In the genomic region with DNA sequence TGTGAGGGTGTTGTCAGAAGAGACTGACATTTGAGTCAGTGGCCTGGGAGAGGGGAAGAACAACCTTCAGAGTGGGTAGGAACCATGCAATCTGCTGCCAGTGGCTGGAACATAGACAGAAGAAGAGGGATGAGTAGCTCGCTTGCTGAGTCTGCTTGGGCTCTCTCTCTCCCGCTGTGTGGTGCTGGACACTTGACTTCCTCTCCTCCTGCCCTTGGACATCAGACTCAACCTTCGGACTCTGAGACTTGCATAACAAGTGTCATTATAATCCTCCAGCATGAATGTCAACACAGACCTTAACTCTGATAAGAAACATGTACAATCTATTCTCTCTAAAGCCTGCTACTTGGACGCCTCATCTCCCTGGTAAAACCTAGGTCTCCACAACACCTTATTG, we compare ENCODE assay signal across 18 cellular contexts. TPM values are rescaled to one million over a fixed set of nuclear protein-coding genes. Genes with fewer than 3 reads are reported as not detected.
A peak's percentile ranks its signal among the peaks of the same experiment; 100 is the strongest.
DNase-seq lines count a peak whose midpoint lies in the region; ATAC-seq and TF ChIP-seq lines count a peak whose summit lies in the region.
"Had no signal": no experiment of that assay in that cellular context is flagged by ENCODE, and none has a peak within 500 bp of the region (broad histone marks: within the 10 kb centered on the region; RNA-seq: fewer than 3 reads in every experiment).

No MANE protein-coding gene starts in this region.

- POLR2A ChIA-PET in Caco-2 (lab: Charles Lee) = no interaction called here

- H3K36me3 Mint-ChIP-seq in Caco-2 (ENCODE audit: insufficient read depth, unreplicated experiment) = peaks cover 2% of the 10 kb centered on the region
- H3K36me3 Mint-ChIP-seq: CD4-positive, CD25-positive, alpha-beta regulatory T cell; CD8-positive, alpha-beta memory T cell had no signal

- no peaks in the 10 kb centered on the region for H3K9me3 Mint-ChIP-seq in Caco-2 (ENCODE audit: unreplicated experiment)
- H3K9me3 Mint-ChIP-seq: CD8-positive, alpha-beta memory T cell had no signal

- TF ChIP-seq CTCF in Caco-2 (IDR thresholded peaks at IDR 0.05; ENCODE audit: insufficient read depth in 1 of 2, low read depth in 1 of 2, low read length in 1 of 2, severe bottlenecking in 1 of 2, unreplicated experiment in 1 of 2) (peak in 1 of 2 experiments; percentile 9), hepatocyte (IDR thresholded peaks at IDR 0.05; ENCODE audit: poor library complexity) (no peak), liver (IDR thresholded peaks at IDR 0.05; ENCODE audit: low read depth, low read length, missing input control) (no peak)

- TF ChIP-seq RAD21 in liver (IDR thresholded peaks at IDR 0.05) = no peak

- no peaks in the 10 kb centered on the region for H4K20me1 ChIP-seq in hepatocyte (ENCODE audit: insufficient read depth, poor library complexity, severe bottlenecking)
- H4K20me1 ChIP-seq: BLaER1 treated with 17β-estradiol and CSF1 and Interleukin-3, amounts not matched to agents 10 nM and 100 nM had no signal

- no peaks in the 10 kb centered on the region for H3K27me3 ChIP-seq in Caco-2 (replicated peaks; ENCODE audit: control insufficient read depth, insufficient read depth, low read length)
- no peaks in the 10 kb centered on the region for H3K27me3 ChIP-seq in hepatocyte
- H3K27me3 ChIP-seq in liver (ENCODE audit: control insufficient read depth in 4 of 4, insufficient read depth in 4 of 4, low read length in 3 of 4) = no peaks in the 10 kb centered on the region
- H3K27me3 ChIP-seq: BLaER1 treated with 17β-estradiol and CSF1 and Interleukin-3, amounts not matched to agents 10 nM and 100 nM had no signal

- H3K27ac Mint-ChIP-seq in Caco-2 (ENCODE audit: unreplicated experiment) = no peak overlapping the region
- H3K27ac Mint-ChIP-seq: B cell; CD4-positive, CD25-positive, alpha-beta regulatory T cell; CD8-positive, alpha-beta memory T cell had no signal

- CTCF ChIA-PET in Caco-2 (lab: Charles Lee) = no interaction called here

- WGBS in hepatocyte (ENCODE audit: low lambda C conversion rate, missing lambda C conversion rate) = 64% methylated on average over 4 of the region's 4 CpGs
- WGBS in liver = 55% methylated on average over 4 of the region's 4 CpGs

- H3K4me3 ChIP-seq in Caco-2 (ENCODE audit: low read depth, low read length) (no peak overlapping the region), hepatocyte (no peak overlapping the region), liver (ENCODE audit: low read depth in 1 of 3, low read length in 3 of 3) (no peak overlapping the region)
- H3K4me3 ChIP-seq: BLaER1 treated with 17β-estradiol and CSF1 and Interleukin-3, amounts not matched to agents 10 nM and 100 nM; GM23248; HAP-1 had no signal

- intact Hi-C loops in Caco-2 (cut with micrococcal nuclease; ENCODE audit: unreplicated experiment) = no loop called here

- no TSS peak for BruUV-seq in Caco-2 (replicated peaks; lab: Mats Ljungman, UMichigan)

- H3K36me3 ChIP-seq in Caco-2 (ENCODE audit: control insufficient read depth, insufficient read depth, low read length) (no peaks in the 10 kb centered on the region), hepatocyte (replicated peaks; ENCODE audit: insufficient read depth, low read depth) (no peaks in the 10 kb centered on the region), liver (ENCODE audit: control insufficient read depth in 4 of 4, insufficient read depth in 3 of 4, low read depth in 1 of 4, low read length in 3 of 4) (no peaks in the 10 kb centered on the region)
- H3K36me3 ChIP-seq: BLaER1 treated with 17β-estradiol and CSF1 and Interleukin-3, amounts not matched to agents 10 nM and 100 nM; HAP-1 had no signal

- no peak overlapping the region for H3K4me3 Mint-ChIP-seq in Caco-2 (ENCODE audit: unreplicated experiment)
- H3K4me3 Mint-ChIP-seq: B cell; CD4-positive, CD25-positive, alpha-beta regulatory T cell; CD8-positive, alpha-beta memory T cell had no signal

- ATAC-seq in GM19463 (IDR thresholded peaks at IDR 0.05; ENCODE audit: unreplicated experiment) (no peak), HG03460 (IDR thresholded peaks at IDR 0.05; ENCODE audit: unreplicated experiment) (no peak)

- H3K9me3 ChIP-seq in Caco-2 = no peaks in the 10 kb centered on the region
- no peaks in the 10 kb centered on the region for H3K9me3 ChIP-seq in hepatocyte (ENCODE audit: low read depth)
- H3K9me3 ChIP-seq in liver (ENCODE audit: control insufficient read depth in 4 of 4, low read length in 3 of 4) = no peaks in the 10 kb centered on the region
- H3K9me3 ChIP-seq: BLaER1 treated with 17β-estradiol and CSF1 and Interleukin-3, amounts not matched to agents 10 nM and 100 nM had no signal

- peaks cover 13% of the 10 kb centered on the region for H3K4me1 Mint-ChIP-seq in Caco-2 (ENCODE audit: low read depth, unreplicated experiment)

- H3K4me1 ChIP-seq in Caco-2 (peaks cover 15% of the 10 kb centered on the region), hepatocyte (ENCODE audit: insufficient read depth) (no peaks in the 10 kb centered on the region), liver (ENCODE audit: control insufficient read depth in 4 of 4, insufficient read depth in 4 of 4, low read length in 3 of 4) (peaks cover 0 to 4% (median 0%) of the 10 kb centered on the region in 4 donors)
- H3K4me1 ChIP-seq: HAP-1 had no signal

- H3K79me2 ChIP-seq in hepatocyte = no peaks in the 10 kb centered on the region

- H3K9me2 ChIP-seq in hepatocyte (replicated peaks; ENCODE audit: insufficient read depth) = no peaks in the 10 kb centered on the region

- no peaks in the 10 kb centered on the region for H3K27me3 Mint-ChIP-seq in Caco-2 (ENCODE audit: insufficient read depth, unreplicated experiment)

- no peak overlapping the region for H2AFZ ChIP-seq in hepatocyte
- H2AFZ ChIP-seq: GM23248 had no signal

- peak; percentile 53 to 57 for DNase-seq in Caco-2
- peak; percentile 44 for DNase-seq in hepatocyte (ENCODE audit: low spot score)
- no peak for DNase-seq in HCEC 1CT
- DNase-seq: CD4-positive, CD25-positive, alpha-beta regulatory T cell; CD8-positive, alpha-beta memory T cell; COR-L47; DMS79 treated with DMSO at 0.1 percent for 48 hours; GF-D8; GM23248; IMR-90; KBM-7 had no signal

- H3K27ac ChIP-seq in hepatocyte (no peak overlapping the region), liver (ENCODE audit: low read depth in 1 of 2, low read length in 2 of 2) (no peak overlapping the region)
- H3K27ac ChIP-seq: BLaER1 treated with 17β-estradiol and CSF1 and Interleukin-3, amounts not matched to agents 10 nM and 100 nM; GM23248; HL-60 had no signal

- no peak overlapping the region for H3K9ac ChIP-seq in liver (ENCODE audit: low read depth in 1 of 2, low read length in 2 of 2)
- H3K9ac ChIP-seq: BLaER1 treated with 17β-estradiol and CSF1 and Interleukin-3, amounts not matched to agents 10 nM and 100 nM; GM23248 had no signal

- H3K4me2 ChIP-seq in hepatocyte = no peak overlapping the region
- H3K4me2 ChIP-seq: BLaER1 treated with 17β-estradiol and CSF1 and Interleukin-3, amounts not matched to agents 10 nM and 100 nM had no signal

TF ChIP-seq in liver, 16 proteins besides CTCF, POLR2A, EP300 and RAD21:
- TF ChIP-seq SP1 (IDR thresholded peaks at IDR 0.05) = peak; percentile 9
- TF ChIP-seq YY1 (IDR thresholded peaks at IDR 0.05) = no peak
- no peak for TF ChIP-seq TAF1 (conservative IDR thresholded peaks at IDR 0.05)
- peak; percentile 78 to 94 for TF ChIP-seq HNF4A (conservative IDR thresholded peaks at IDR 0.05)
- TF ChIP-seq HNF4G (IDR thresholded peaks at IDR 0.05) = peak; percentile 75
- no peak for TF ChIP-seq FOXA1 (IDR thresholded peaks at IDR 0.05)

RNA-seq across cellular contexts. Expression of a gene that starts 5.9 kb away (rescaled TPM):
- 61.7 and 62.4 TPM in 2 replicates for total RNA-seq in Caco-2 (2022)
- total RNA-seq in hepatocyte = 52.5 and 57.2 TPM in 2 replicates
- 27.8 and 30.6 TPM in 2 replicates for polyA plus RNA-seq in hepatocyte
- 10 to 100 TPM; 49.6 to 58.7 TPM for total RNA-seq in liver
- polyA plus RNA-seq in liver = 10 to 100 TPM; 19.9 to 23.5 TPM
